8 cellular contexts compared by ENCODE assay signal in the genomic region with DNA sequence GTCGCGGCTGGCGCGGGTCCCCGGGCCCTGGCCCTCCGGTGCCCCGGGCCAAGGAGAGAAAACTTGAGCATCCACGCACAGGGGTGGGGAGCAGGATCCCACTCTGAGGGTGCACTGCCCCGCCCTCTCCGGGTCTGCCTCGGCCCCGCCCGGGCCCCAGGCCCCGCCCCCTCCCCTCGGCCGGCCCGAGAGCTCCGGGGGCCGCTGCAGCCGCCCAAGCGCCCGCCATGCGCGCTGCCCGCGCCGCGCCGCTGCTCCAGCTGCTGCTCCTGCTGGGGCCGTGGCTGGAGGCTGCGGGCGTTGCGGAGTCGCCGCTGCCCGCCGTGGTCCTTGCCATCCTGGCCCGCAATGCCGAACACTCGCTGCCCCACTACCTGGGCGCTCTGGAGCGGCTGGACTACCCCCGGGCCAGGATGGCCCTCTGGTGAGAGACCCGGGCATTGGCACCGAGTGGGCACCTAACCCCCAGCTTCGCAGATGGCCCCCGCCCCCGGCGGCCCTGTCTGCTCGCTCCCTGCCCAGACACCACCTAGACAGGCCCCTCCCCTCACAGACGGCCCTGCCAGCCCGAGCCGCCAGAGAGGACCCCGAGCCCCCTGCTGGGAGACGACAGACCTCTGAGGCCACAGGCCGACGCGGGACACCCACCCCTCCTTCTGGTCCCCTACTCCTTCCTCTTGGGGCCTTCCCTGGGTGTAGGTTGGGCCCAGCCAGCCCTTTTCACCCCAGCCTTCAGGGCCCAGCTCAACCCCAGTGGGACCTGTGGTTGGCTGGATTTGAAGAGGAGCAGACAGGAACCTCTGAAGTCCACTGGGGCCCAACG. TPM values are rescaled to one million over a fixed set of nuclear protein-coding genes. Genes with fewer than 3 reads are reported as not detected.
DNase-seq lines count a peak whose midpoint lies in the region; ATAC-seq and TF ChIP-seq lines count a peak whose summit lies in the region.

A gene with protein sequence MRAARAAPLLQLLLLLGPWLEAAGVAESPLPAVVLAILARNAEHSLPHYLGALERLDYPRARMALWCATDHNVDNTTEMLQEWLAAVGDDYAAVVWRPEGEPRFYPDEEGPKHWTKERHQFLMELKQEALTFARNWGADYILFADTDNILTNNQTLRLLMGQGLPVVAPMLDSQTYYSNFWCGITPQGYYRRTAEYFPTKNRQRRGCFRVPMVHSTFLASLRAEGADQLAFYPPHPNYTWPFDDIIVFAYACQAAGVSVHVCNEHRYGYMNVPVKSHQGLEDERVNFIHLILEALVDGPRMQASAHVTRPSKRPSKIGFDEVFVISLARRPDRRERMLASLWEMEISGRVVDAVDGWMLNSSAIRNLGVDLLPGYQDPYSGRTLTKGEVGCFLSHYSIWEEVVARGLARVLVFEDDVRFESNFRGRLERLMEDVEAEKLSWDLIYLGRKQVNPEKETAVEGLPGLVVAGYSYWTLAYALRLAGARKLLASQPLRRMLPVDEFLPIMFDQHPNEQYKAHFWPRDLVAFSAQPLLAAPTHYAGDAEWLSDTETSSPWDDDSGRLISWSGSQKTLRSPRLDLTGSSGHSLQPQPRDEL (plus strand): TSS at position 207 of the 823 bp plus-strand sequence. CDS start 21 bp downstream, at position 228.

- peaks cover 8% of the 10 kb centered on the region for H3K4me1 Mint-ChIP-seq in activated naive CD8-positive, alpha-beta T cell treated with anti-CD3 and anti-CD28 coated beads, Interleukin-2, amount 50 U/mL, for 24 hours

- no peak within 1 kb of the TSS for H3K23ac ChIP-seq in trophoblast cell (ENCODE audit: low read length)

- no peak within 1 kb of the TSS for H3K27ac Mint-ChIP-seq in activated naive CD8-positive, alpha-beta T cell treated with anti-CD3 and anti-CD28 coated beads, Interleukin-2, amount 50 U/mL, for 24 hours

- H3K4me3 ChIP-seq in RWPE2 (ENCODE audit: severe bottlenecking) (peak within 1 kb of the TSS; percentile 85), cardiac muscle cell (peak within 1 kb of the TSS; percentile 80), trophoblast cell (ENCODE audit: low read depth, low read length) (peak within 1 kb of the TSS; percentile 96)

- H2BK120ac ChIP-seq in trophoblast cell (ENCODE audit: insufficient read depth, low read length, poor library complexity): peak within 1 kb of the TSS; percentile 85

- peak within 1 kb of the TSS; percentile 72 for H3K4me3 Mint-ChIP-seq in activated naive CD8-positive, alpha-beta T cell treated with anti-CD3 and anti-CD28 coated beads, Interleukin-2, amount 50 U/mL, for 24 hours

- peak within 1 kb of the TSS; percentile 70 for H2AK5ac ChIP-seq in trophoblast cell (ENCODE audit: low read length)

- H3K79me1 ChIP-seq in trophoblast cell (ENCODE audit: low read length): peaks cover 31% of the 10 kb centered on the region

- no peaks in the 10 kb centered on the region for H3K4me1 ChIP-seq in RWPE2 (ENCODE audit: insufficient read depth, poor library complexity, severe bottlenecking)
- peaks cover 8% of the 10 kb centered on the region for H3K4me1 ChIP-seq in cardiac muscle cell (ENCODE audit: low read depth)
- H3K4me1 ChIP-seq in trophoblast cell (ENCODE audit: control insufficient read depth in 1 of 2, insufficient read depth in 2 of 2, low read length in 2 of 2): peaks cover 29 to 40% of the 10 kb centered on the region in 2 experiments

- TF ChIP-seq CTCF in RWPE2 (IDR thresholded peaks at IDR 0.05; ENCODE audit: poor library complexity, severe bottlenecking) (peak; percentile 23), cardiac muscle cell (IDR thresholded peaks at IDR 0.05; ENCODE audit: low read depth, low read length) (peak; percentile 21)

- H3K9ac ChIP-seq in trophoblast cell (ENCODE audit: low read length): peak within 1 kb of the TSS; percentile 86

- peak within 1 kb of the TSS; percentile 96 for H3K4me2 ChIP-seq in trophoblast cell (ENCODE audit: low read length)

- H2AFZ ChIP-seq in trophoblast cell (ENCODE audit: insufficient read depth, low read length, poor library complexity): peak within 1 kb of the TSS; percentile 89

- H3K36me3 ChIP-seq in RWPE2 (ENCODE audit: low read depth): no peaks in the 10 kb centered on the region
- no peaks in the 10 kb centered on the region for H3K36me3 ChIP-seq in cardiac muscle cell
- H3K36me3 ChIP-seq in trophoblast cell (ENCODE audit: control insufficient read depth in 1 of 2, insufficient read depth in 2 of 2, low read length in 2 of 2): peaks cover 16 to 23% of the 10 kb centered on the region in 2 experiments

- no peaks in the 10 kb centered on the region for H3K36me3 Mint-ChIP-seq in activated naive CD8-positive, alpha-beta T cell treated with anti-CD3 and anti-CD28 coated beads, Interleukin-2, amount 50 U/mL, for 24 hours (ENCODE audit: low read depth)

- peak within 1 kb of the TSS; percentile 97 for H3K18ac ChIP-seq in trophoblast cell (ENCODE audit: low read length)

- H3K27ac ChIP-seq in RWPE2 (ENCODE audit: poor library complexity, severe bottlenecking): peak within 1 kb of the TSS; percentile 40
- no peak within 1 kb of the TSS for H3K27ac ChIP-seq in cardiac muscle cell
- peak within 1 kb of the TSS; percentile 76 for H3K27ac ChIP-seq in trophoblast cell (ENCODE audit: low read depth, low read length)

- H4K91ac ChIP-seq in trophoblast cell (ENCODE audit: low read depth, low read length): peak within 1 kb of the TSS; percentile 96

- H3K14ac ChIP-seq in trophoblast cell (ENCODE audit: low read length): peak within 1 kb of the TSS; percentile 94

- H3K27me3 ChIP-seq in RWPE2 (ENCODE audit: insufficient read depth, poor library complexity, severe bottlenecking) (no peaks in the 10 kb centered on the region), cardiac muscle cell (peaks cover 7% of the 10 kb centered on the region), trophoblast cell (ENCODE audit: insufficient read depth, low read length) (no peaks in the 10 kb centered on the region)

- H3K9me3 ChIP-seq in RWPE2 (ENCODE audit: severe bottlenecking): no peaks in the 10 kb centered on the region
- H3K9me3 ChIP-seq in cardiac muscle cell (ENCODE audit: low read depth): no peaks in the 10 kb centered on the region
- no peaks in the 10 kb centered on the region for H3K9me3 ChIP-seq in trophoblast cell (ENCODE audit: insufficient read depth, low read depth, low read length)

- peaks cover 24% of the 10 kb centered on the region for H3K27me3 Mint-ChIP-seq in activated naive CD8-positive, alpha-beta T cell treated with anti-CD3 and anti-CD28 coated beads, Interleukin-2, amount 50 U/mL, for 24 hours

- peak within 1 kb of the TSS; percentile 76 for H4K12ac ChIP-seq in trophoblast cell (ENCODE audit: low read depth, low read length)

- H3K4ac ChIP-seq in trophoblast cell (ENCODE audit: low read depth, low read length): peak within 1 kb of the TSS; percentile 80

- H2BK12ac ChIP-seq in trophoblast cell (ENCODE audit: low read length): peak within 1 kb of the TSS; percentile 34

- peaks cover 11% of the 10 kb centered on the region for H3K79me2 ChIP-seq in trophoblast cell (ENCODE audit: control insufficient read depth, insufficient read depth, low read length, poor library complexity)

- WGBS in trophoblast cell (ENCODE audit: extremely low coverage, insufficient coverage, insufficient read length): no CpG with 5 or more reads among the region's 59 CpGs

- H4K8ac ChIP-seq in trophoblast cell (ENCODE audit: low read depth, low read length): peak within 1 kb of the TSS; percentile 89

- H2BK5ac ChIP-seq in trophoblast cell (ENCODE audit: low read depth, low read length, poor library complexity): peak within 1 kb of the TSS; percentile 95

- DNase-seq in AG08395 (ENCODE audit: low spot score) (peak; percentile 89), RWPE2 (ENCODE audit: low spot score) (no peak), cardiac muscle cell (ENCODE audit: low read depth in 1 of 2, low spot score in 1 of 2) (peak; percentile 59 to 80), trophoblast cell (peak; percentile 42 to 66), NCI-H2107 treated with DMSO at 0.1 percent for 48 hours (lab: John Stamatoyannopoulos, UW; ENCODE audit: unreplicated experiment) (no peak)
- peak; percentile 58 for DNase-seq in activated naive CD8-positive, alpha-beta T cell treated with anti-CD3 and anti-CD28 coated beads, Interleukin-2, amount 50 U/mL, for 24 hours

- ATAC-seq in GM18861 (IDR thresholded peaks at IDR 0.05; ENCODE audit: unreplicated experiment): peak; percentile 40
- peak; percentile 43 for ATAC-seq in HG03103 (IDR thresholded peaks at IDR 0.05; ENCODE audit: low read depth, unreplicated experiment)
- peak; percentile 78 for ATAC-seq in RWPE2 (ENCODE audit: low read depth)
- ATAC-seq in activated naive CD8-positive, alpha-beta T cell treated with anti-CD3 and anti-CD28 coated beads, Interleukin-2, amount 50 U/mL, for 24 hours: peak; percentile 74

- H3K9me3 Mint-ChIP-seq in activated naive CD8-positive, alpha-beta T cell treated with anti-CD3 and anti-CD28 coated beads, Interleukin-2, amount 50 U/mL, for 24 hours: no peaks in the 10 kb centered on the region

RNA-seq across cellular contexts. Expression of the gene that starts here (rescaled TPM):
- 34.6 and 53.8 TPM in 2 replicates for total RNA-seq in cardiac muscle cell
- polyA plus RNA-seq in cardiac muscle cell: 38.6 and 58.1 TPM in 2 replicates
- polyA plus RNA-seq in trophoblast cell (2013): 83.1 and 83.9 TPM in 2 replicates

Comparison
In these comparisons a context has a peak if more than half of its experiments do, and no peak if none do; other contexts are left out.
1. DNase-seq: peak in AG08395 (single experiment), activated naive CD8-positive, alpha-beta T cell treated with anti-CD3 and anti-CD28 coated beads, Interleukin-2, amount 50 U/mL, for 24 hours (single experiment), cardiac muscle cell (2 of 2) and trophoblast cell (2 of 2); none in RWPE2 (single experiment) and NCI-H2107 treated with DMSO at 0.1 percent for 48 hours (single experiment).
2. Peak in every context shown above with its lines, with median percentiles within 50 percentile points of each other: ATAC-seq and H3K4me3 ChIP-seq.